In genomic region chr1:29112705-29113406, GRCh38 we compare ENCODE assay signal across 1 cellular context.
TF ChIP-seq lines count a peak whose summit lies in the region.

No MANE protein-coding gene starts in this region.

TF ChIP-seq in GM23338, 12 proteins besides CTCF, POLR2A, EP300 and RAD21 (continued from another document):
- TF ChIP-seq, protein P1, sequence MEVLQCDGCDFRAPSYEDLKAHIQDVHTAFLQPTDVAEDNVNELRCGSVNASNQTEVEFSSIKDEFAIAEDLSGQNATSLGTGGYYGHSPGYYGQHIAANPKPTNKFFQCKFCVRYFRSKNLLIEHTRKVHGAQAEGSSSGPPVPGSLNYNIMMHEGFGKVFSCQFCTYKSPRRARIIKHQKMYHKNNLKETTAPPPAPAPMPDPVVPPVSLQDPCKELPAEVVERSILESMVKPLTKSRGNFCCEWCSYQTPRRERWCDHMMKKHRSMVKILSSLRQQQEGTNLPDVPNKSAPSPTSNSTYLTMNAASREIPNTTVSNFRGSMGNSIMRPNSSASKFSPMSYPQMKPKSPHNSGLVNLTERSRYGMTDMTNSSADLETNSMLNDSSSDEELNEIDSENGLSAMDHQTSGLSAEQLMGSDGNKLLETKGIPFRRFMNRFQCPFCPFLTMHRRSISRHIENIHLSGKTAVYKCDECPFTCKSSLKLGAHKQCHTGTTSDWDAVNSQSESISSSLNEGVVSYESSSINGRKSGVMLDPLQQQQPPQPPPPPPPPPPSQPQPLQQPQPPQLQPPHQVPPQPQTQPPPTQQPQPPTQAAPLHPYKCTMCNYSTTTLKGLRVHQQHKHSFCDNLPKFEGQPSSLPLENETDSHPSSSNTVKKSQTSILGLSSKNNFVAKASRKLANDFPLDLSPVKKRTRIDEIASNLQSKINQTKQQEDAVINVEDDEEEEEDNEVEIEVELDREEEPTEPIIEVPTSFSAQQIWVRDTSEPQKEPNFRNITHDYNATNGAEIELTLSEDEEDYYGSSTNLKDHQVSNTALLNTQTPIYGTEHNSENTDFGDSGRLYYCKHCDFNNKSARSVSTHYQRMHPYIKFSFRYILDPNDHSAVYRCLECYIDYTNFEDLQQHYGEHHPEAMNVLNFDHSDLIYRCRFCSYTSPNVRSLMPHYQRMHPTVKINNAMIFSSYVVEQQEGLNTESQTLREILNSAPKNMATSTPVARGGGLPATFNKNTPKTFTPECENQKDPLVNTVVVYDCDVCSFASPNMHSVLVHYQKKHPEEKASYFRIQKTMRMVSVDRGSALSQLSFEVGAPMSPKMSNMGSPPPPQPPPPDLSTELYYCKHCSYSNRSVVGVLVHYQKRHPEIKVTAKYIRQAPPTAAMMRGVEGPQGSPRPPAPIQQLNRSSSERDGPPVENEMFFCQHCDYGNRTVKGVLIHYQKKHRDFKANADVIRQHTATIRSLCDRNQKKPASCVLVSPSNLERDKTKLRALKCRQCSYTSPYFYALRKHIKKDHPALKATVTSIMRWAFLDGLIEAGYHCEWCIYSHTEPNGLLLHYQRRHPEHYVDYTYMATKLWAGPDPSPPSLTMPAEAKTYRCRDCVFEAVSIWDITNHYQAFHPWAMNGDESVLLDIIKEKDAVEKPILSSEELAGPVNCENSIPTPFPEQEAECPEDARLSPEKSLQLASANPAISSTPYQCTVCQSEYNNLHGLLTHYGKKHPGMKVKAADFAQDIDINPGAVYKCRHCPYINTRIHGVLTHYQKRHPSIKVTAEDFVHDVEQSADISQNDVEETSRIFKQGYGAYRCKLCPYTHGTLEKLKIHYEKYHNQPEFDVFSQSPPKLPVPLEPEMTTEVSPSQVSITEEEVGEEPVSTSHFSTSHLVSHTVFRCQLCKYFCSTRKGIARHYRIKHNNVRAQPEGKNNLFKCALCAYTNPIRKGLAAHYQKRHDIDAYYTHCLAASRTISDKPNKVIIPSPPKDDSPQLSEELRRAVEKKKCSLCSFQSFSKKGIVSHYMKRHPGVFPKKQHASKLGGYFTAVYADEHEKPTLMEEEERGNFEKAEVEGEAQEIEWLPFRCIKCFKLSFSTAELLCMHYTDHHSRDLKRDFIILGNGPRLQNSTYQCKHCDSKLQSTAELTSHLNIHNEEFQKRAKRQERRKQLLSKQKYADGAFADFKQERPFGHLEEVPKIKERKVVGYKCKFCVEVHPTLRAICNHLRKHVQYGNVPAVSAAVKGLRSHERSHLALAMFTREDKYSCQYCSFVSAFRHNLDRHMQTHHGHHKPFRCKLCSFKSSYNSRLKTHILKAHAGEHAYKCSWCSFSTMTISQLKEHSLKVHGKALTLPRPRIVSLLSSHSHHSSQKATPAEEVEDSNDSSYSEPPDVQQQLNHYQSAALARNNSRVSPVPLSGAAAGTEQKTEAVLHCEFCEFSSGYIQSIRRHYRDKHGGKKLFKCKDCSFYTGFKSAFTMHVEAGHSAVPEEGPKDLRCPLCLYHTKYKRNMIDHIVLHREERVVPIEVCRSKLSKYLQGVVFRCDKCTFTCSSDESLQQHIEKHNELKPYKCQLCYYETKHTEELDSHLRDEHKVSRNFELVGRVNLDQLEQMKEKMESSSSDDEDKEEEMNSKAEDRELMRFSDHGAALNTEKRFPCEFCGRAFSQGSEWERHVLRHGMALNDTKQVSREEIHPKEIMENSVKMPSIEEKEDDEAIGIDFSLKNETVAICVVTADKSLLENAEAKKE (CRISPR knock-in tag; IDR thresholded peaks at IDR 0.05), result no peak
- no peak for TF ChIP-seq STAT1 (IDR thresholded peaks at IDR 0.05; ENCODE audit: unreplicated experiment)
